7 cellular contexts compared by ENCODE assay signal in genomic region chr13:40993987-40994386, GRCh38. TPM values are rescaled to one million over a fixed set of nuclear protein-coding genes. Genes with fewer than 3 reads are reported as not detected.
DNase-seq lines count a peak whose midpoint lies in the region; ATAC-seq and TF ChIP-seq lines count a peak whose summit lies in the region.

No MANE protein-coding gene starts in this region.

- DNase-seq in H7 (peak; percentile 16), NCI-H510A (lab: John Stamatoyannopoulos, UW) (peak; percentile 47), spleen (no peak), OCI-M1 (lab: John Stamatoyannopoulos, UW) (no peak), SW 1271 (lab: John Stamatoyannopoulos, UW) (no peak)

- H3K36me3 ChIP-seq in H7 (replicated peaks; ENCODE audit: control insufficient read depth, insufficient read depth, low read length) (no peaks in the 10 kb centered on the region), spleen (peaks cover 0 to 18% (median 0%) of the 10 kb centered on the region in 6 donors)

- TF ChIP-seq POLR2A in spleen (IDR thresholded peaks at IDR 0.05) = no peak

- no peaks in the 10 kb centered on the region for H3K27me3 ChIP-seq in H7 (ENCODE audit: control insufficient read depth, insufficient read depth, low read length)
- H3K27me3 ChIP-seq in spleen (replicated peaks in 1 of 7) = no peaks in the 10 kb centered on the region

- peak overlapping the region in 5 of 8 donors; percentile 17 to 73 (median 53) for H3K27ac ChIP-seq in spleen

- no peak for TF ChIP-seq CTCF in spleen (IDR thresholded peaks at IDR 0.05 in 8 of 11, conservative IDR thresholded peaks at IDR 0.05 in 3 of 11)

- H3K9me3 ChIP-seq in spleen = no peaks in the 10 kb centered on the region

- H3K4me3 ChIP-seq in H7 (ENCODE audit: insufficient read depth, low read depth, low read length) (no peak overlapping the region), spleen (no peak overlapping the region)

- H3K4me1 ChIP-seq in spleen = peaks cover 38 to 100% (median 84%) of the 10 kb centered on the region in 6 donors

- ATAC-seq in esophagus mucosa (peak; percentile 98), HG02981 (IDR thresholded peaks at IDR 0.05; ENCODE audit: unreplicated experiment) (no peak)

- intact Hi-C loops in spleen (cut with DNase I; ENCODE audit: low total_unique reads) = no loop called here

RNA-seq across cellular contexts. Expression of gene ELF1, which starts 25.1 kb away (rescaled TPM):
- total RNA-seq in H7 (2014; rRNA removed; shearing (Covaris generic)) = 18.6 and 19.1 TPM in 2 replicates
- total RNA-seq in esophagus mucosa = 68.9 TPM
- 100 to 1,000 TPM; 107 to 146 (median 124) TPM for total RNA-seq in spleen
- 10 to 100 TPM; 18.0 to 33.7 (median 28.3) TPM for polyA plus RNA-seq in spleen

Comparison
In these comparisons a context has a peak if more than half of its experiments do, and no peak if none do; other contexts are left out.
1. DNase-seq: peak in H7 (single experiment) and NCI-H510A (single experiment); none in spleen (single experiment), OCI-M1 (single experiment) and SW 1271 (0 of 2).